Comparison of ENCODE assay signal across 8 cellular contexts in genomic region chr5:121962347-121962670, GRCh38. TPM values are rescaled to one million over a fixed set of nuclear protein-coding genes. Genes with fewer than 3 reads are reported as not detected.
DNase-seq lines count a peak whose midpoint lies in the region; ATAC-seq, FAIRE-seq and TF ChIP-seq lines count a peak whose summit lies in the region.

No MANE protein-coding gene starts in this region.

- peak overlapping the region; percentile 92 to 100 (median 97) for H3K27ac Mint-ChIP-seq in naive thymus-derived CD8-positive, alpha-beta T cell

- peaks cover 2% of the 10 kb centered on the region; the same call in 1 of the 2 replicates for H3K4me1 ChIP-seq in IMR-90 (ENCODE audit: control insufficient read depth, insufficient read depth, low read length)

- no peak for FAIRE-seq in bronchial epithelial cell (lab: Jason Lieb, UNC)

- peak overlapping the region; percentile 82 for H3K4me2 ChIP-seq in IMR-90 (ENCODE audit: low read depth, low read length)

- ATAC-seq in GM21526 (IDR thresholded peaks at IDR 0.05; ENCODE audit: low FRiP score, unreplicated experiment) = peak; percentile 58
- peak; percentile 7; the same call in 1 of the 2 replicates for ATAC-seq in IMR-90 (ENCODE audit: low read depth)
- peak; percentile 13 to 28 for ATAC-seq in naive thymus-derived CD8-positive, alpha-beta T cell
- no peak for ATAC-seq in esophagus mucosa

- intact Hi-C loops in IMR-90 (cut with micrococcal nuclease) = loop anchor here (10.0 kb wide), 2 partner anchors 452 to 532 kb away; no protein-coding TSS in a partner anchor

- no CpG with 5 or more reads among the region's 6 CpGs for WGBS in IMR-90 (ENCODE audit: extremely low coverage in 2 of 2, insufficient read length in 1 of 2), 2 experiments

- no peak overlapping the region for H2BK15ac ChIP-seq in IMR-90 (ENCODE audit: low read depth, low read length)

- peak overlapping the region; percentile 71 for H3K56ac ChIP-seq in IMR-90 (ENCODE audit: extremely low read depth, insufficient read depth, low read length)

- peak overlapping the region; percentile 10; the same call in 1 of the 2 replicates for H3K23ac ChIP-seq in IMR-90 (ENCODE audit: low read depth, low read length)

- H3K9ac ChIP-seq in IMR-90 (ENCODE audit: low read depth, low read length) = peak overlapping the region; percentile 70

- dilution Hi-C loops in IMR-90 (cut with HindIII; ENCODE audit: low sequenced_read_pairs, unreplicated experiment) = no loop called here

- BruUV-seq in IMR-90 (replicated peaks; lab: Mats Ljungman, UMichigan) = TSS peak; percentile 72

- H4K91ac ChIP-seq in IMR-90 (ENCODE audit: insufficient read depth, low read depth, low read length) = no peak overlapping the region

- no peak overlapping the region for H2BK20ac ChIP-seq in IMR-90 (ENCODE audit: low read depth, low read length)

- H3K4ac ChIP-seq in IMR-90 (ENCODE audit: low read depth, low read length) = peak overlapping the region; percentile 40; the same call in 1 of the 2 replicates

- H3K27ac ChIP-seq in IMR-90 (ENCODE audit: insufficient read depth, low read length) = no peak overlapping the region

- H2AK9ac ChIP-seq in IMR-90 (replicated peaks; ENCODE audit: low read depth, low read length, poor library complexity) = no peak overlapping the region

- peaks cover 0 to 11% (median 8%) of the 10 kb centered on the region in 3 donors for H3K36me3 Mint-ChIP-seq in naive thymus-derived CD8-positive, alpha-beta T cell

- TF ChIP-seq CTCF in GM10266 (IDR thresholded peaks at IDR 0.05; ENCODE audit: control insufficient read depth, insufficient read depth, low read depth, missing control alignments) (no peak), IMR-90 (conservative IDR thresholded peaks at IDR 0.05; ENCODE audit: low read depth, low read length) (no peak), bronchial epithelial cell (IDR thresholded peaks at IDR 0.05; ENCODE audit: insufficient read depth, low read length, severe bottlenecking) (no peak)

- in situ Hi-C loops in IMR-90 (cut with MboI; ENCODE audit: low sequenced_read_pairs) = loop anchor here (10.0 to 25.0 kb wide), 3 partner anchors 192 to 1500 kb away; partner anchors contain the start of gene PRR16

- peak overlapping the region in 1 of 2 experiments; percentile 73; a peak in 2 of 4 replicates for H4K8ac ChIP-seq in IMR-90 (ENCODE audit: low read depth in 2 of 2, low read length in 2 of 2)

- H3K4me3 ChIP-seq in IMR-90 (ENCODE audit: insufficient read depth, low read depth, low read length) (peak overlapping the region; percentile 77), bronchial epithelial cell (ENCODE audit: low read depth, low read length) (peak overlapping the region; percentile 58)

- DNase-seq in GM10266 (ENCODE audit: extremely low spot score) (peak; percentile 15), IMR-90 (no peak), bronchial epithelial cell (ENCODE audit: low read depth) (peak; percentile 17), RPMI8226 (no peak)
- no peak for DNase-seq in naive thymus-derived CD8-positive, alpha-beta T cell
- no peak for DNase-seq in stimulated activated CD8-positive, alpha-beta memory T cell treated with anti-CD3 and anti-CD28 coated beads, Interleukin-4, amount 100 ng/mL, for 48 hours

- H3K9me1 ChIP-seq in IMR-90 (ENCODE audit: insufficient read depth, low read length) = no peaks in the 10 kb centered on the region

- H3K14ac ChIP-seq in IMR-90 (replicated peaks; ENCODE audit: low read depth, low read length) = 0 out of 2 replicates have a peak overlapping the region, but pooled peaks have one; percentile 24

- H4K5ac ChIP-seq in IMR-90 (ENCODE audit: low read depth, low read length) = no peak overlapping the region

- no peaks in the 10 kb centered on the region for H3K9me3 ChIP-seq in IMR-90 (ENCODE audit: control insufficient read depth, insufficient read depth, low read length)

- H3K4me3 Mint-ChIP-seq in naive thymus-derived CD8-positive, alpha-beta T cell = peak overlapping the region; percentile 93 to 100 (median 98)

- CTCF ChIA-PET in IMR-90 (lab: Yijun Ruan, JAX) = interaction anchor here (0.6 to 2.6 kb wide), 3 partner anchors 130 to 194 kb away, joined by 3 to 5 read pairs (median 3); no protein-coding TSS in a partner anchor

- H2AK5ac ChIP-seq in IMR-90 (ENCODE audit: low read depth, low read length) = no peak overlapping the region

- TF ChIP-seq POLR2A in IMR-90 (IDR thresholded peaks at IDR 0.05; ENCODE audit: low read depth, low read length) = no peak

- H3K18ac ChIP-seq in IMR-90 (ENCODE audit: low read depth, low read length) = no peak overlapping the region

- POLR2A ChIA-PET in IMR-90 (lab: Charles Lee; ENCODE audit: unreplicated experiment) = no interaction called here
- POLR2A ChIA-PET in naive thymus-derived CD8-positive, alpha-beta T cell (lab: Charles Lee) = interaction anchor here (1.2 to 1.9 kb wide), 2 partner anchors 12 to 1461 kb away, joined by 3 to 12 read pairs; partner anchors contain the start of gene CEP120

- no peaks in the 10 kb centered on the region for H3K36me3 ChIP-seq in IMR-90 (ENCODE audit: control insufficient read depth, insufficient read depth, low read length)
- no peaks in the 10 kb centered on the region for H3K36me3 ChIP-seq in bronchial epithelial cell (ENCODE audit: control insufficient read depth, insufficient read depth, low read length)

- H3K9me3 Mint-ChIP-seq in naive thymus-derived CD8-positive, alpha-beta T cell = peaks cover 0 to 9% (median 0%) of the 10 kb centered on the region in 9 donors

- peaks cover 0 to 25% of the 10 kb centered on the region in 2 experiments; a peak in 2 of 4 replicates for H3K79me1 ChIP-seq in IMR-90 (ENCODE audit: low read depth in 1 of 2, low read length in 2 of 2)

- no peak for TF ChIP-seq RAD21 in IMR-90 (IDR thresholded peaks at IDR 0.05; ENCODE audit: low read length)

- H3K27me3 ChIP-seq in IMR-90 (ENCODE audit: control insufficient read depth, insufficient read depth, low read length) (no peaks in the 10 kb centered on the region; the same call in 1 of the 2 replicates), bronchial epithelial cell (ENCODE audit: control insufficient read depth, insufficient read depth, low read length) (no peaks in the 10 kb centered on the region)

- H4K20me1 ChIP-seq in IMR-90 (ENCODE audit: insufficient read depth, low read length) = peaks cover 2% of the 10 kb centered on the region; the same call in 1 of the 2 replicates

- H2BK5ac ChIP-seq in IMR-90 (ENCODE audit: low read depth, low read length, poor library complexity, severe bottlenecking) = no peak overlapping the region

- H2AFZ ChIP-seq in IMR-90 (replicated peaks; ENCODE audit: low read length, poor library complexity) = peak overlapping the region; percentile 94

- H2BK120ac ChIP-seq in IMR-90 (ENCODE audit: low read depth, low read length) = no peak overlapping the region

- H3K27me3 Mint-ChIP-seq in naive thymus-derived CD8-positive, alpha-beta T cell = peaks cover 0 to 13% (median 8%) of the 10 kb centered on the region in 5 donors

- peaks cover 19 to 44% (median 42%) of the 10 kb centered on the region in 4 donors for H3K4me1 Mint-ChIP-seq in naive thymus-derived CD8-positive, alpha-beta T cell

TF ChIP-seq in IMR-90, 13 proteins besides CTCF, POLR2A, EP300 and RAD21:
- TF ChIP-seq RCOR1 (IDR thresholded peaks at IDR 0.05; ENCODE audit: insufficient replicate concordance, low read length) (no peak), NFE2L2 (IDR thresholded peaks at IDR 0.05; ENCODE audit: low read depth, low read length) (no peak), MAFK (IDR thresholded peaks at IDR 0.05; ENCODE audit: low read depth, low read length) (no peak), SMC3 (IDR thresholded peaks at IDR 0.05; ENCODE audit: low read depth, low read length) (no peak), ELK1 (IDR thresholded peaks at IDR 0.05; ENCODE audit: borderline replicate concordance, low read depth, low read length) (no peak), CEBPB (IDR thresholded peaks at IDR 0.05; ENCODE audit: low read depth, low read length) (no peak), FOS (IDR thresholded peaks at IDR 0.05; ENCODE audit: low read depth, low read length) (no peak), MAZ (IDR thresholded peaks at IDR 0.05; ENCODE audit: borderline replicate concordance, low read depth, low read length) (no peak), CHD1 (IDR thresholded peaks at IDR 0.05; ENCODE audit: low read depth, low read length) (no peak; the same call in 1 of the 2 replicates)
- TF ChIP-seq, protein P1, sequence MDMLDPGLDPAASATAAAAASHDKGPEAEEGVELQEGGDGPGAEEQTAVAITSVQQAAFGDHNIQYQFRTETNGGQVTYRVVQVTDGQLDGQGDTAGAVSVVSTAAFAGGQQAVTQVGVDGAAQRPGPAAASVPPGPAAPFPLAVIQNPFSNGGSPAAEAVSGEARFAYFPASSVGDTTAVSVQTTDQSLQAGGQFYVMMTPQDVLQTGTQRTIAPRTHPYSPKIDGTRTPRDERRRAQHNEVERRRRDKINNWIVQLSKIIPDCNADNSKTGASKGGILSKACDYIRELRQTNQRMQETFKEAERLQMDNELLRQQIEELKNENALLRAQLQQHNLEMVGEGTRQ (IDR thresholded peaks at IDR 0.05; ENCODE audit: low read depth, low read length) = no peak

RNA-seq across cellular contexts. Expression of gene SRFBP1, which starts 0.5 kb away (rescaled TPM):
- total RNA-seq in IMR-90 (2012; rRNA removed) (8.1 and 16.4 TPM in 2 replicates), bronchial epithelial cell (17.1 and 21.0 TPM in 2 replicates), esophagus mucosa (7.9 TPM)
- 2.4 and 3.3 TPM in 2 replicates for polyA plus RNA-seq in IMR-90 (2012; rRNA removed)
- polyA plus RNA-seq in IMR-90 (2012; cell fraction: cytosol; rRNA removed) = 0.23 and 0.57 TPM in 2 replicates
- 0.14 and 1.2 TPM in 2 replicates for polyA plus RNA-seq in IMR-90 (2012; cell fraction: nucleus; rRNA removed; ENCODE audit: low replicate concordance)
- 10 to 100 TPM; 12.9 to 13.4 TPM for total RNA-seq in naive thymus-derived CD8-positive, alpha-beta T cell
- polyA plus RNA-seq in naive thymus-derived CD8-positive, alpha-beta T cell = 10 to 100 TPM; 12.8 to 15.5 (median 14.5) TPM

Comparison
In these comparisons a context has a peak if more than half of its experiments do, and no peak if none do; other contexts are left out.
1. DNase-seq: peak in GM10266 (single experiment) and bronchial epithelial cell (single experiment); none in IMR-90 (single experiment), naive thymus-derived CD8-positive, alpha-beta T cell (0 of 10), stimulated activated CD8-positive, alpha-beta memory T cell treated with anti-CD3 and anti-CD28 coated beads, Interleukin-4, amount 100 ng/mL, for 48 hours (single experiment) and RPMI8226 (single experiment).